ENCODE assay signal across 5 cellular contexts in genomic region chr2:95104606-95105005, GRCh38.
"Had no signal": no experiment of that assay in that cellular context is flagged by ENCODE, and none has a peak within 500 bp of the region (broad histone marks: within the 10 kb centered on the region; RNA-seq: fewer than 3 reads in every experiment).

No MANE protein-coding gene starts in this region.

- H3K4me3 ChIP-seq: GM23338 had no signal

- H3K9me3 Mint-ChIP-seq: GM23338, H9, IgD-negative memory B cell had no signal

- H3K4me1 Mint-ChIP-seq: GM23338, H9 had no signal

- H3K4me3 Mint-ChIP-seq: GM23338, H9, IgD-negative memory B cell had no signal

- DNase-seq: H9, HCEC 1CT, KBM-7 had no signal

- ATAC-seq: GM23338 had no signal

- H3K27me3 Mint-ChIP-seq: IgD-negative memory B cell had no signal

- H3K27ac Mint-ChIP-seq: GM23338, H9, IgD-negative memory B cell had no signal
